In the genomic region with DNA sequence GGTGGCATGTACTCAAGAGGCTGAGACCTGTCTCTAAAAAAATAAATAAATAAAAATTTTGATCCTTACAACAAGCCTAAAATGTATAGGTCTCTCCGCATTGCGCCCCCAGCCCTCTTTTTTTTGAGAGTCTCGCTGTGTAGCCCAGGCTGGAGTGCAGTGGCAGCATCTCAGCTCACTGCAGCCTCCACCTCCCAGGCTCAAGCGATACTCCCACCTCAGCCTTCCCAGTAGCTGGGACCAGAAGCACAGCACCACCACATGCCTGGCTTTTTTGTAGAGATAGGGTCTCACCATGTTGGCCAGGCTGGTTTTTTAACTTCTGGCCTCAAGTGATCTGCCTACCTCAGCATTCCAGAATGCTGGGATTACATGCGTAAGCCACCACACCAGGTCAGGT, we compare ENCODE assay signal across 18 cellular contexts. TPM values are rescaled to one million over a fixed set of nuclear protein-coding genes. Genes with fewer than 3 reads are reported as not detected.
DNase-seq lines count a peak whose midpoint lies in the region; ATAC-seq and TF ChIP-seq lines count a peak whose summit lies in the region.
"Had no signal": no experiment of that assay in that cellular context is flagged by ENCODE, and none has a peak within 500 bp of the region (broad histone marks: within the 10 kb centered on the region; RNA-seq: fewer than 3 reads in every experiment).

No MANE protein-coding gene starts in this region.

- H3K27me3 ChIP-seq in effector memory CD4-positive, alpha-beta T cell (replicated peaks; ENCODE audit: control insufficient read depth, insufficient read depth, low read length, poor library complexity, severe bottlenecking): no peaks in the 10 kb centered on the region

- intact Hi-C loops in activated CD4-positive, alpha-beta T cell treated with anti-CD3 and anti-CD28 coated beads for 36 hours (cut with DNase I, micrococcal nuclease): no loop called here
- intact Hi-C loops in MCF 10A (cut with micrococcal nuclease): no loop called here

- peaks cover 10% of the 10 kb centered on the region for H3K9me3 Mint-ChIP-seq in activated CD4-positive, alpha-beta T cell treated with anti-CD3 and anti-CD28 coated beads for 36 hours (ENCODE audit: low read depth)
- H3K9me3 Mint-ChIP-seq in stimulated activated naive CD8-positive, alpha-beta T cell treated with anti-CD3 and anti-CD28 coated beads, Interleukin-15, Interleukin-2, amounts not matched to agents 100 ng/mL and 50 ng/mL, for 24 hours: peaks cover 19% of the 10 kb centered on the region
- H3K9me3 Mint-ChIP-seq in stimulated activated naive CD8-positive, alpha-beta T cell treated with anti-CD3 and anti-CD28 coated beads, Interleukin-15, amount 100 ng/mL, for 72 hours: peaks cover 12 to 21% of the 10 kb centered on the region in 2 donors
- H3K9me3 Mint-ChIP-seq in MCF 10A (ENCODE audit: unreplicated experiment): peaks cover 8% of the 10 kb centered on the region

- no TSS peak for BruUV-seq in MCF 10A (replicated peaks; lab: Mats Ljungman, UMichigan)

- peaks cover 22% of the 10 kb centered on the region for H3K36me3 Mint-ChIP-seq in activated CD4-positive, alpha-beta T cell treated with anti-CD3 and anti-CD28 coated beads for 36 hours (ENCODE audit: low read depth)
- peaks cover 20% of the 10 kb centered on the region for H3K36me3 Mint-ChIP-seq in stimulated activated naive CD8-positive, alpha-beta T cell treated with anti-CD3 and anti-CD28 coated beads, Interleukin-15, Interleukin-2, amounts not matched to agents 100 ng/mL and 50 ng/mL, for 24 hours (ENCODE audit: low read depth)
- H3K36me3 Mint-ChIP-seq in MCF 10A (ENCODE audit: insufficient read depth, unreplicated experiment): no peaks in the 10 kb centered on the region

- no peaks in the 10 kb centered on the region for H3K36me3 ChIP-seq in effector memory CD4-positive, alpha-beta T cell (ENCODE audit: control insufficient read depth, insufficient read depth, low read length)

- DNase-seq in activated CD4-positive, alpha-beta T cell treated with anti-CD3 and anti-CD28 coated beads for 36 hours: no peak
- no peak for DNase-seq in activated CD4-positive, alpha-beta T cell treated with anti-CD3 and anti-CD28 coated beads for 1 hour
- no peak for DNase-seq in stimulated activated naive CD8-positive, alpha-beta T cell treated with anti-CD3 and anti-CD28 coated beads, Interleukin-15, Interleukin-2, amounts not matched to agents 100 U/mL and 50 U/mL, for 24 hours
- DNase-seq in effector memory CD4-positive, alpha-beta T cell: no peak
- peak in 1 of 2 donors; percentile 9 for DNase-seq in stimulated activated naive CD8-positive, alpha-beta T cell treated with anti-CD3 and anti-CD28 coated beads, Interleukin-15, amount 100 ng/mL, for 72 hours
- DNase-seq in MCF 10A (ENCODE audit: unreplicated experiment) (no peak), OCI-M1 (lab: John Stamatoyannopoulos, UW) (no peak)
- DNase-seq: 8988T, C1 segment of cervical spinal cord, KG1, NCI-H1092, NCI-H1694, NCI-H2107, NCI-H226, NCI-H526 had no signal

- ATAC-seq in activated CD4-positive, alpha-beta T cell treated with anti-CD3 and anti-CD28 coated beads for 36 hours: no peak
- ATAC-seq in stimulated activated naive CD8-positive, alpha-beta T cell treated with anti-CD3 and anti-CD28 coated beads, Interleukin-15, Interleukin-2, amounts not matched to agents 100 U/mL and 50 U/mL, for 24 hours: no peak
- ATAC-seq in stimulated activated naive CD8-positive, alpha-beta T cell treated with anti-CD3 and anti-CD28 coated beads, Interleukin-15, amount 100 ng/mL, for 72 hours: no peak

- CTCF ChIA-PET in activated CD4-positive, alpha-beta T cell treated with anti-CD3 and anti-CD28 coated beads for 36 hours (lab: Charles Lee): interaction anchor here (0.8 to 3.2 kb wide), 10 partner anchors 8 to 144 kb away, joined by 3 to 24 read pairs (median 6); a partner anchor contains a TSS
- CTCF ChIA-PET in MCF 10A (lab: Yijun Ruan, JAX): interaction anchor here (0.6 to 2.5 kb wide), 5 partner anchors 19 to 308 kb away, joined by 3 to 16 read pairs (median 4); no protein-coding TSS in a partner anchor

- peak overlapping the region; percentile 92 for H3K27ac Mint-ChIP-seq in activated CD4-positive, alpha-beta T cell treated with anti-CD3 and anti-CD28 coated beads for 36 hours
- H3K27ac Mint-ChIP-seq in stimulated activated naive CD8-positive, alpha-beta T cell treated with anti-CD3 and anti-CD28 coated beads, Interleukin-15, Interleukin-2, amounts not matched to agents 100 ng/mL and 50 ng/mL, for 24 hours: peak overlapping the region; percentile 98
- H3K27ac Mint-ChIP-seq in stimulated activated naive CD8-positive, alpha-beta T cell treated with anti-CD3 and anti-CD28 coated beads, Interleukin-15, amount 100 ng/mL, for 72 hours: peak overlapping the region; percentile 35 to 75
- no peak overlapping the region for H3K27ac Mint-ChIP-seq in MCF 10A (ENCODE audit: low read depth, unreplicated experiment)

- peaks cover 35% of the 10 kb centered on the region for H3K4me1 ChIP-seq in effector memory CD4-positive, alpha-beta T cell (ENCODE audit: control insufficient read depth, insufficient read depth, low read length, poor library complexity, severe bottlenecking)

- POLR2A ChIA-PET in activated CD4-positive, alpha-beta T cell treated with anti-CD3 and anti-CD28 coated beads for 36 hours (lab: Charles Lee): interaction anchor here (2.1 kb wide), 1 partner anchor 51 kb away, joined by 10 read pairs; no protein-coding TSS in a partner anchor
- POLR2A ChIA-PET in MCF 10A (lab: Yijun Ruan, JAX): interaction anchor here (0.6 kb wide), 1 partner anchor 14 kb away, joined by 3 read pairs; no protein-coding TSS in a partner anchor

- TF ChIP-seq CTCF in MCF 10A (IDR thresholded peaks at IDR 0.05; ENCODE audit: unreplicated experiment): no peak

- no peak overlapping the region for H3K4me3 ChIP-seq in effector memory CD4-positive, alpha-beta T cell (ENCODE audit: insufficient read depth, low read depth, low read length, poor library complexity, severe bottlenecking)

- H3K4me1 Mint-ChIP-seq in activated CD4-positive, alpha-beta T cell treated with anti-CD3 and anti-CD28 coated beads for 36 hours: peaks cover 79% of the 10 kb centered on the region
- H3K4me1 Mint-ChIP-seq in stimulated activated naive CD8-positive, alpha-beta T cell treated with anti-CD3 and anti-CD28 coated beads, Interleukin-15, Interleukin-2, amounts not matched to agents 100 ng/mL and 50 ng/mL, for 24 hours (ENCODE audit: low read depth): peaks cover 86% of the 10 kb centered on the region
- peaks cover 87% of the 10 kb centered on the region for H3K4me1 Mint-ChIP-seq in stimulated activated naive CD8-positive, alpha-beta T cell treated with anti-CD3 and anti-CD28 coated beads, Interleukin-15, amount 100 ng/mL, for 72 hours
- no peaks in the 10 kb centered on the region for H3K4me1 Mint-ChIP-seq in MCF 10A (ENCODE audit: insufficient read depth, unreplicated experiment)

- H3K9me3 ChIP-seq in effector memory CD4-positive, alpha-beta T cell (ENCODE audit: control insufficient read depth, low read length): no peaks in the 10 kb centered on the region

- peak overlapping the region; percentile 60 for H3K27ac ChIP-seq in effector memory CD4-positive, alpha-beta T cell (ENCODE audit: insufficient read depth, low read length, poor library complexity, severe bottlenecking)

- H3K4me3 Mint-ChIP-seq in activated CD4-positive, alpha-beta T cell treated with anti-CD3 and anti-CD28 coated beads for 36 hours: no peak overlapping the region
- peak overlapping the region; percentile 18 for H3K4me3 Mint-ChIP-seq in stimulated activated naive CD8-positive, alpha-beta T cell treated with anti-CD3 and anti-CD28 coated beads, Interleukin-15, Interleukin-2, amounts not matched to agents 100 ng/mL and 50 ng/mL, for 24 hours
- H3K4me3 Mint-ChIP-seq in stimulated activated naive CD8-positive, alpha-beta T cell treated with anti-CD3 and anti-CD28 coated beads, Interleukin-15, amount 100 ng/mL, for 72 hours: peak overlapping the region in 1 of 2 donors; percentile 83
- no peak overlapping the region for H3K4me3 Mint-ChIP-seq in MCF 10A (ENCODE audit: unreplicated experiment)

- no peaks in the 10 kb centered on the region for H3K27me3 Mint-ChIP-seq in activated CD4-positive, alpha-beta T cell treated with anti-CD3 and anti-CD28 coated beads for 36 hours
- H3K27me3 Mint-ChIP-seq in stimulated activated naive CD8-positive, alpha-beta T cell treated with anti-CD3 and anti-CD28 coated beads, Interleukin-15, Interleukin-2, amounts not matched to agents 100 ng/mL and 50 ng/mL, for 24 hours: no peaks in the 10 kb centered on the region
- H3K27me3 Mint-ChIP-seq in stimulated activated naive CD8-positive, alpha-beta T cell treated with anti-CD3 and anti-CD28 coated beads, Interleukin-15, amount 100 ng/mL, for 72 hours: no peaks in the 10 kb centered on the region
- peaks cover 15% of the 10 kb centered on the region for H3K27me3 Mint-ChIP-seq in MCF 10A (ENCODE audit: insufficient read depth, unreplicated experiment)

RNA-seq across cellular contexts. Expression of a gene that starts 2.2 kb away (rescaled TPM):
- under 1 TPM; 0.79 to 0.82 TPM for total RNA-seq in activated CD4-positive, alpha-beta T cell treated with anti-CD3 and anti-CD28 coated beads for 36 hours
- total RNA-seq in MCF 10A (2022): not detected in 2 replicates
- total RNA-seq: H1, M059J had no signal

RNA-seq across cellular contexts. Expression of a gene that starts 12.4 kb away (rescaled TPM):
- 100 to 1,000 TPM; 208 to 249 TPM for total RNA-seq in activated CD4-positive, alpha-beta T cell treated with anti-CD3 and anti-CD28 coated beads for 36 hours
- not detected in 2 replicates for total RNA-seq in MCF 10A (2022)
- total RNA-seq: H1 had no signal

RNA-seq across cellular contexts. Expression of a gene that starts 25.6 kb away (rescaled TPM):
- total RNA-seq in activated CD4-positive, alpha-beta T cell treated with anti-CD3 and anti-CD28 coated beads for 36 hours: 10 to 100 TPM in 1 of 2 experiments, 1 to 10 TPM in 1; 10.0 to 16.9 TPM
- 14.7 and 16.9 TPM in 2 replicates for total RNA-seq in MCF 10A (2022)

RNA-seq across cellular contexts. Expression of a gene that starts 59.4 kb away (rescaled TPM):
- 10 to 100 TPM; 12.6 to 15.9 TPM for total RNA-seq in activated CD4-positive, alpha-beta T cell treated with anti-CD3 and anti-CD28 coated beads for 36 hours
- total RNA-seq in MCF 10A (2022): 0.17 TPM in 1 of 2 replicates, not detected in the other
- total RNA-seq: H1 had no signal

Comparison
In these comparisons a context has a peak if more than half of its experiments do, and no peak if none do; other contexts are left out.
1. RNA of a gene that starts 12.4 kb away (total RNA-seq): 208 to 249 TPM in activated CD4-positive, alpha-beta T cell treated with anti-CD3 and anti-CD28 coated beads for 36 hours; not detected in MCF 10A; every median in the first group is over 100 times any median in the second.